In the genomic region with DNA sequence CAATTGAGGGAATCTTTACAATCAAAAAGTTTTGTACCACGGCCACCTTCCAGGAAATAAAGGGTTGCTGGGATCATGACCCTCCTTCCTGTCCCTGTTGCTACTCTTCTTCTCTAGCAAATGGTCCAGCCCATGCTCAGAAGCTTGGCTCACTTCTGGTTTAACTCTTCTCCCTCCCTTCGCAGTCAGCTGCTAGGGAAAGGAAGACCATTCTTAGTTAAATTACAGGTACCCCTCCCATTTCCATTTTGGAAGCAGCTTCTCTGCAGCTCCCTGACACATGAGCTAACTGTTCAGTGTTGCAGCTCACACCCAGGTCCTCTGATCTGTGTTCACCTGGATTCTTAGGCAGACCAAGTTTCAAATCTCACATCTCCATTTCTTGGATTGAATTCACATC, we compare ENCODE assay signal across 17 cellular contexts.
DNase-seq lines count a peak whose midpoint lies in the region; ATAC-seq and TF ChIP-seq lines count a peak whose summit lies in the region.
"Had no signal": no experiment of that assay in that cellular context is flagged by ENCODE, and none has a peak within 500 bp of the region (broad histone marks: within the 10 kb centered on the region; RNA-seq: fewer than 3 reads in every experiment).

No MANE protein-coding gene starts in this region.

- H3K9me3 Mint-ChIP-seq in activated naive CD4-positive, alpha-beta T cell treated with anti-CD3 and anti-CD28 coated beads, Interleukin-2, amount 50 U/mL, for 24 hours = peaks cover 6% of the 10 kb centered on the region
- no peaks in the 10 kb centered on the region for H3K9me3 Mint-ChIP-seq in WTC11

- no peaks in the 10 kb centered on the region for H3K27me3 ChIP-seq in aorta (ENCODE audit: control insufficient read depth in 1 of 2, insufficient read depth in 2 of 2, low read length in 1 of 2)

- peaks cover 39% of the 10 kb centered on the region for H3K36me3 Mint-ChIP-seq in activated naive CD4-positive, alpha-beta T cell treated with anti-CD3 and anti-CD28 coated beads, Interleukin-2, amount 50 U/mL, for 24 hours
- no peaks in the 10 kb centered on the region for H3K36me3 Mint-ChIP-seq in WTC11

- H3K4me3 ChIP-seq in aorta (ENCODE audit: low read length in 2 of 2) = no peak overlapping the region
- H3K4me3 ChIP-seq: GM23248 had no signal

- peaks cover 2 to 16% of the 10 kb centered on the region in 2 donors for H3K4me1 ChIP-seq in aorta (ENCODE audit: control insufficient read depth in 1 of 2, insufficient read depth in 2 of 2, low read length in 2 of 2)

- H3K27ac ChIP-seq in aorta (ENCODE audit: low read depth in 1 of 2, low read length in 2 of 2) = peak overlapping the region; percentile 8 to 51
- H3K27ac ChIP-seq: GM23248 had no signal

- CTCF ChIA-PET in WTC11 (lab: Charles Lee) = interaction anchor here (0.7 to 1.3 kb wide), 3 partner anchors 56 to 718 kb away, joined by 3 read pairs; no protein-coding TSS in a partner anchor

- DNase-seq in activated naive CD4-positive, alpha-beta T cell treated with anti-CD3 and anti-CD28 coated beads, Interleukin-2, amount 50 U/mL, for 16 hours = no peak
- DNase-seq in WTC11 (ENCODE audit: low spot score) (no peak), iPS DF 19.7 (ENCODE audit: low read depth, low spot score) (peak; percentile 47), aorta (no peak), kidney tubule cell (ENCODE audit: low spot score) (no peak)
- DNase-seq: activated CD4-positive, alpha-beta T cell treated with anti-CD3 and anti-CD28 coated beads, Interleukin-2, amount 50 U/mL, for 4 hours; foreskin melanocyte; GM23248; midbrain; MV-4-11; NK-92 treated with Interleukin-12 subunit alpha and Interleukin-12 subunit beta, amount 100 ng/mL, for 24 hours; stimulated activated CD4-positive, alpha-beta T cell treated with anti-CD3 and anti-CD28 coated beads, Interleukin-4, amount 100 ng/mL, for 1 hour; T-helper 9 cell had no signal

- peak overlapping the region; percentile 90 for H3K4me3 Mint-ChIP-seq in activated naive CD4-positive, alpha-beta T cell treated with anti-CD3 and anti-CD28 coated beads, Interleukin-2, amount 50 U/mL, for 24 hours
- H3K4me3 Mint-ChIP-seq in WTC11 = no peak overlapping the region

- H3K4me1 Mint-ChIP-seq in activated naive CD4-positive, alpha-beta T cell treated with anti-CD3 and anti-CD28 coated beads, Interleukin-2, amount 50 U/mL, for 24 hours = peaks cover 62% of the 10 kb centered on the region
- H3K4me1 Mint-ChIP-seq in WTC11 = peaks cover 51% of the 10 kb centered on the region

- intact Hi-C loops in aorta (cut with DNase I) = loop anchor here in 1 of 2 donors (5.0 kb wide), 1 partner anchor 40 kb away; no protein-coding TSS in a partner anchor

- no peaks in the 10 kb centered on the region for H3K36me3 ChIP-seq in aorta (ENCODE audit: control insufficient read depth in 1 of 2, insufficient read depth in 2 of 2, low read length in 1 of 2)

- POLR2A ChIA-PET in WTC11 (lab: Charles Lee) = no interaction called here

- 95 to 98% methylated on average over 2 of the region's 2 CpGs for WGBS in aorta, 2 donors

- no peaks in the 10 kb centered on the region for H3K9me3 ChIP-seq in aorta (ENCODE audit: control insufficient read depth, low read length)

- no peaks in the 10 kb centered on the region for H3K27me3 Mint-ChIP-seq in activated naive CD4-positive, alpha-beta T cell treated with anti-CD3 and anti-CD28 coated beads, Interleukin-2, amount 50 U/mL, for 24 hours
- H3K27me3 Mint-ChIP-seq in WTC11 (ENCODE audit: low read depth) = no peaks in the 10 kb centered on the region

- ATAC-seq in WTC11 (peak; percentile 88), aorta (ENCODE audit: low FRiP score) (no peak), HG02884 (IDR thresholded peaks at IDR 0.05; ENCODE audit: unreplicated experiment) (no peak), GM21423 (IDR thresholded peaks at IDR 0.05; ENCODE audit: unreplicated experiment) (no peak)
- ATAC-seq: Right ventricle myocardium inferior had no signal

- H3K27ac Mint-ChIP-seq in activated naive CD4-positive, alpha-beta T cell treated with anti-CD3 and anti-CD28 coated beads, Interleukin-2, amount 50 U/mL, for 24 hours = peak overlapping the region; percentile 96
- H3K27ac Mint-ChIP-seq in WTC11 = peak overlapping the region; percentile 0; the same call in 1 of the 2 replicates

- no peak for TF ChIP-seq CTCF in WTC11 (IDR thresholded peaks at IDR 0.05)

TF ChIP-seq in WTC11, 78 proteins besides CTCF, POLR2A, EP300 and RAD21:
- TF ChIP-seq TCF7 (CRISPR knock-in tag; IDR thresholded peaks at IDR 0.05; ENCODE audit: low read depth) = no peak
- TF ChIP-seq ATF1 (CRISPR knock-in tag; IDR thresholded peaks at IDR 0.05) = no peak
- TF ChIP-seq FOXK1 (CRISPR knock-in tag; IDR thresholded peaks at IDR 0.05) = no peak
- no peak for TF ChIP-seq ZNF263 (CRISPR knock-in tag; IDR thresholded peaks at IDR 0.05; ENCODE audit: low read depth)
- no peak for TF ChIP-seq ZSCAN18 (CRISPR knock-in tag; IDR thresholded peaks at IDR 0.05)
- TF ChIP-seq ZNF138 (CRISPR knock-in tag; conservative IDR thresholded peaks at IDR 0.05) = no peak
- TF ChIP-seq RORB (CRISPR knock-in tag; IDR thresholded peaks at IDR 0.05) = no peak
- TF ChIP-seq NR2C2 (CRISPR knock-in tag; IDR thresholded peaks at IDR 0.05) = no peak
- TF ChIP-seq MXD4 (CRISPR knock-in tag; IDR thresholded peaks at IDR 0.05; ENCODE audit: borderline replicate concordance) = no peak
- no peak for TF ChIP-seq NFATC4 (CRISPR knock-in tag; IDR thresholded peaks at IDR 0.05)
